ENCODE assay signal across 23 cellular contexts in genomic region chr11:61460986-61461385, GRCh38. TPM values are rescaled to one million over a fixed set of nuclear protein-coding genes. Genes with fewer than 3 reads are reported as not detected.
DNase-seq lines count a peak whose midpoint lies in the region; ATAC-seq and TF ChIP-seq lines count a peak whose summit lies in the region.
"Had no signal": no experiment of that assay in that cellular context is flagged by ENCODE, and none has a peak within 500 bp of the region (broad histone marks: within the 10 kb centered on the region; RNA-seq: fewer than 3 reads in every experiment).

No MANE protein-coding gene starts in this region.

- H3K36me3 Mint-ChIP-seq in GM23338 (ENCODE audit: low read depth) (peaks cover 3% of the 10 kb centered on the region; the same call in 2 of the 3 replicates), neural progenitor cell (peaks cover 7% of the 10 kb centered on the region)

- no peaks in the 10 kb centered on the region for H3K9me3 ChIP-seq in OCI-LY7 (ENCODE audit: low read length)
- no peaks in the 10 kb centered on the region for H3K9me3 ChIP-seq in neural progenitor cell (ENCODE audit: low read depth)
- H3K9me3 ChIP-seq: colonic mucosa, prostate gland, SK-N-SH, thoracic aorta had no signal

- H2AFZ ChIP-seq in GM23338 = no peak overlapping the region
- H2AFZ ChIP-seq in OCI-LY7 (ENCODE audit: low read length) = no peak overlapping the region
- H2AFZ ChIP-seq in neural progenitor cell (replicated peaks) = no peak overlapping the region
- H2AFZ ChIP-seq: PC-9 had no signal

- POLR2A ChIA-PET in OCI-LY7 (lab: Charles Lee) = interaction anchor here (0.6 kb wide), 1 partner anchor 463 kb away, joined by 4 read pairs; no protein-coding TSS in a partner anchor

- DNase-seq in GM23338 (ENCODE audit: low spot score) (peak; percentile 30), OCI-LY7 (ENCODE audit: low spot score) (no peak), fibroblast of mammary gland (ENCODE audit: low read depth) (peak; percentile 23), neural progenitor cell (ENCODE audit: low spot score) (no peak), epidermal melanocyte (ENCODE audit: insufficient read length, low spot score) (no peak), NCI-H187 (lab: John Stamatoyannopoulos, UW) (no peak), NCI-H524 treated with DMSO at 0.1 percent for 48 hours (lab: John Stamatoyannopoulos, UW) (no peak)
- DNase-seq: activated CD4-positive, alpha-beta T cell treated with anti-CD3 and anti-CD28 coated beads for 4 hours; activated gamma-delta T cell; AML-193; aorta; colonic mucosa; foreskin melanocyte; HCEC 1CT; NCI-H1105; NCI-H774; PC-9; SK-N-SH had no signal

- H3K9me3 Mint-ChIP-seq in GM23338 = no peaks in the 10 kb centered on the region
- no peaks in the 10 kb centered on the region for H3K9me3 Mint-ChIP-seq in neural progenitor cell

- H4K20me1 ChIP-seq in GM23338 (replicated peaks; ENCODE audit: insufficient read depth) (no peaks in the 10 kb centered on the region), OCI-LY7 (ENCODE audit: insufficient read depth, low read length) (no peaks in the 10 kb centered on the region), neural progenitor cell (ENCODE audit: low read depth) (no peaks in the 10 kb centered on the region)

- H3K4me1 ChIP-seq in GM23338 (ENCODE audit: insufficient read depth) (no peaks in the 10 kb centered on the region), OCI-LY7 (ENCODE audit: insufficient read depth, low read length, poor library complexity, severe bottlenecking) (no peaks in the 10 kb centered on the region), neural progenitor cell (no peaks in the 10 kb centered on the region)
- H3K4me1 ChIP-seq: colonic mucosa, prostate gland had no signal

- H3K4me1 Mint-ChIP-seq in GM23338 (peaks cover 4% of the 10 kb centered on the region), neural progenitor cell (no peaks in the 10 kb centered on the region)

- H3K27me3 ChIP-seq in GM23338 (ENCODE audit: insufficient read depth) = no peaks in the 10 kb centered on the region
- no peaks in the 10 kb centered on the region for H3K27me3 ChIP-seq in neural progenitor cell
- H3K27me3 ChIP-seq: colonic mucosa had no signal

- no peaks in the 10 kb centered on the region for H3K79me2 ChIP-seq in GM23338 (replicated peaks; ENCODE audit: insufficient read depth)
- H3K79me2 ChIP-seq in OCI-LY7 (ENCODE audit: insufficient read depth, low read depth, low read length) = no peaks in the 10 kb centered on the region
- H3K79me2 ChIP-seq in neural progenitor cell (ENCODE audit: low read depth) = no peaks in the 10 kb centered on the region

- no peak overlapping the region for H3K4me3 ChIP-seq in GM23338
- H3K4me3 ChIP-seq in OCI-LY7 (ENCODE audit: low read depth, low read length, poor library complexity, severe bottlenecking) = no peak overlapping the region
- H3K4me3 ChIP-seq in fibroblast of mammary gland (ENCODE audit: control insufficient read depth, low read depth, low read length) = no peak overlapping the region
- H3K4me3 ChIP-seq in neural progenitor cell = no peak overlapping the region
- H3K4me3 ChIP-seq: colonic mucosa, PC-9, prostate gland, thoracic aorta had no signal

- CTCF ChIA-PET in OCI-LY7 (lab: Charles Lee; ENCODE audit: unreplicated experiment) = no interaction called here

- peak; percentile 50 to 61 for TF ChIP-seq CTCF in GM23338 (conservative IDR thresholded peaks at IDR 0.05; ENCODE audit: low read depth in 2 of 2)
- TF ChIP-seq CTCF in OCI-LY7 (conservative IDR thresholded peaks at IDR 0.05; ENCODE audit: low read length) = peak; percentile 29; the same call in 1 of the 2 replicates
- TF ChIP-seq CTCF in fibroblast of mammary gland (conservative IDR thresholded peaks at IDR 0.05; ENCODE audit: control insufficient read depth, insufficient read depth, low read depth, low read length) = peak; percentile 38
- TF ChIP-seq CTCF in neural progenitor cell (IDR thresholded peaks at IDR 0.05) = peak; percentile 15

- intact Hi-C loops in OCI-LY7 (cut with micrococcal nuclease; ENCODE audit: unreplicated experiment) = no loop called here

- H3K9me2 ChIP-seq in GM23338 (ENCODE audit: insufficient read depth) (no peaks in the 10 kb centered on the region), OCI-LY7 (ENCODE audit: insufficient read depth, low read length) (no peaks in the 10 kb centered on the region)
- H3K9me2 ChIP-seq: SK-N-SH had no signal

- no peak overlapping the region for H3K4me2 ChIP-seq in GM23338
- no peak overlapping the region for H3K4me2 ChIP-seq in OCI-LY7 (ENCODE audit: low read length)
- no peak overlapping the region for H3K4me2 ChIP-seq in neural progenitor cell
- H3K4me2 ChIP-seq: KMS-11, PC-9, SK-N-SH had no signal

- H3F3A ChIP-seq in GM23338 (replicated peaks; ENCODE audit: low read depth) (0 out of 2 replicates have a peak, but pooled peaks cover 6% of the 10 kb centered on the region), neural progenitor cell (ENCODE audit: low read depth) (no peaks in the 10 kb centered on the region)

- H3K27ac Mint-ChIP-seq in GM23338 (peak overlapping the region; percentile 25; the same call in 1 of the 2 replicates), neural progenitor cell (no peak overlapping the region)

- no peaks in the 10 kb centered on the region for H3K36me3 ChIP-seq in GM23338 (ENCODE audit: insufficient read depth)
- peaks cover 14% of the 10 kb centered on the region for H3K36me3 ChIP-seq in OCI-LY7 (ENCODE audit: insufficient read depth, low read length)
- H3K36me3 ChIP-seq in neural progenitor cell = no peaks in the 10 kb centered on the region
- H3K36me3 ChIP-seq: colonic mucosa, prostate gland, thoracic aorta had no signal

- BruUV-seq in OCI-LY7 (replicated peaks; lab: Mats Ljungman, UMichigan) = no TSS peak

- no peak overlapping the region for H3K9ac ChIP-seq in neural progenitor cell
- H3K9ac ChIP-seq: KMS-11, SK-N-SH had no signal

- H3K27ac ChIP-seq in GM23338 (ENCODE audit: low read depth) (peak overlapping the region; percentile 13; the same call in 1 of the 2 replicates), OCI-LY7 (ENCODE audit: low read depth, low read length, poor library complexity, severe bottlenecking) (no peak overlapping the region), neural progenitor cell (no peak overlapping the region)
- H3K27ac ChIP-seq: colonic mucosa, KMS-11, PC-9, prostate gland, thoracic aorta had no signal

- ATAC-seq in GM23338 = peak; percentile 69
- no peak for ATAC-seq in GM21717 (IDR thresholded peaks at IDR 0.05; ENCODE audit: unreplicated experiment)

- H3K4me3 Mint-ChIP-seq in GM23338 (no peak overlapping the region), neural progenitor cell (no peak overlapping the region)

- H3K27me3 Mint-ChIP-seq in GM23338 (ENCODE audit: insufficient read depth, low read depth, poor library complexity) (peaks cover 3% of the 10 kb centered on the region), neural progenitor cell (ENCODE audit: insufficient read depth, low read depth) (no peaks in the 10 kb centered on the region)

TF ChIP-seq in GM23338, 12 proteins besides CTCF, POLR2A, EP300 and RAD21 (continues in another document):
- TF ChIP-seq CREB1 (CRISPR knock-in tag; IDR thresholded peaks at IDR 0.05; ENCODE audit: low read depth) = no peak

RNA-seq across cellular contexts. Expression of gene SDHAF2, which starts 31.1 kb away (rescaled TPM):
- total RNA-seq in GM23338 (2014; rRNA removed; shearing (Covaris generic)) = 37.6 and 57.0 TPM in 2 replicates
- 53.8 and 55.0 TPM in 2 replicates for polyA plus RNA-seq in GM23338 (2016; fragmentation: Nextera tagmentation; extraction: Ambion mirVana)
- total RNA-seq in OCI-LY7 (2014; rRNA removed; shearing (Covaris generic)) = 40.6 and 41.2 TPM in 2 replicates
- total RNA-seq in OCI-LY7 (2022) (28.0 and 33.3 TPM in 2 replicates), neural progenitor cell (ENCODE audit: low replicate concordance) (27.4 and 37.7 TPM in 2 replicates)

RNA-seq across cellular contexts. Expression of gene CPSF7, which starts 31.2 kb away (rescaled TPM):
- 60.6 and 72.0 TPM in 2 replicates for total RNA-seq in GM23338 (2014; rRNA removed; shearing (Covaris generic))
- polyA plus RNA-seq in GM23338 (2016; fragmentation: Nextera tagmentation; extraction: Ambion mirVana) = 27.4 and 30.6 TPM in 2 replicates
- total RNA-seq in OCI-LY7 (2014; rRNA removed; shearing (Covaris generic)) = 56.1 and 69.4 TPM in 2 replicates
- total RNA-seq in OCI-LY7 (2022) (128 and 153 TPM in 2 replicates), neural progenitor cell (ENCODE audit: low replicate concordance) (60.7 and 71.9 TPM in 2 replicates)

RNA-seq across cellular contexts. Expression of gene LRRC10B, which starts 47.6 kb away (rescaled TPM):
- 0.08 and 1.6 TPM in 2 replicates for total RNA-seq in GM23338 (2014; rRNA removed; shearing (Covaris generic))
- 0.35 and 0.47 TPM in 2 replicates for polyA plus RNA-seq in GM23338 (2016; fragmentation: Nextera tagmentation; extraction: Ambion mirVana)
- total RNA-seq in OCI-LY7 (2014; rRNA removed; shearing (Covaris generic)) = not detected in 2 replicates
- total RNA-seq in OCI-LY7 (2022) = not detected in 2 replicates
- total RNA-seq in neural progenitor cell (ENCODE audit: low replicate concordance) = 0.74 TPM in 1 of 2 replicates, not detected in the other
- total RNA-seq: endothelial cell of umbilical vein had no signal
- polyA plus RNA-seq: endothelial cell of umbilical vein, SK-N-SH had no signal

Comparison
In these comparisons a context has a peak if more than half of its experiments do, and no peak if none do; other contexts are left out.
1. DNase-seq: peak in GM23338 (single experiment) and fibroblast of mammary gland (single experiment); none in OCI-LY7 (single experiment), neural progenitor cell (single experiment), epidermal melanocyte (single experiment), NCI-H187 (0 of 2) and NCI-H524 treated with DMSO at 0.1 percent for 48 hours (single experiment).
2. Peak in every context shown above with its lines, with median percentiles within 50 percentile points of each other: CTCF ChIP-seq.